Comparison of ENCODE assay signal across 16 cellular contexts in the genomic region with DNA sequence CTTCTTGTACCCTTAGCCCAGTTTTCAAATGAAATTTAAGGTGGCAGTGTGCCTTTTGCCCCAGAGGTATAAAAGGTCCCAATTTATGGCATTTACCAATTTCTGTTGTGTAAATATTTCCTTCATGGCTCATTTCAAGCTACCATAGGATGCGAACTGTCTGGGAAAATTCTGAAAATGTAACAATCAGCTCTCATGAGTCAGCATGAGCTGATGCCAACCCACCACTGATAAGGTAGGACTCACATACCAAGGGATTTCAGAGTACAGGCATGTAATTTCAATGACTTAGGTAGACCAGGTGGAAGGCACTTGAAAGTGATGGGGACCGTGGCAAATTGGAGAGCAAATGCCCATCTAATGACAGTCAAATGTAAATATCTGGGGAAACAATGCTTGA.
DNase-seq lines count a peak whose midpoint lies in the region; ATAC-seq, FAIRE-seq and TF ChIP-seq lines count a peak whose summit lies in the region.
"Had no signal": no experiment of that assay in that cellular context is flagged by ENCODE, and none has a peak within 500 bp of the region (broad histone marks: within the 10 kb centered on the region; RNA-seq: fewer than 3 reads in every experiment).

No MANE protein-coding gene starts in this region.

- TF ChIP-seq POLR2A in body of pancreas (IDR thresholded peaks at IDR 0.05) = no peak

- FAIRE-seq in astrocyte (lab: Jason Lieb, UNC) (no peak), keratinocyte (lab: Jason Lieb, UNC) (peak; percentile 91)
- FAIRE-seq: colon, GM12892 had no signal

- H3K9ac ChIP-seq in astrocyte (ENCODE audit: low read length) (peak overlapping the region; percentile 8), keratinocyte (ENCODE audit: control insufficient read depth, extremely low read depth, insufficient read depth, low read length) (no peak overlapping the region)

- H4K20me1 ChIP-seq in astrocyte (ENCODE audit: insufficient read depth, low read length) (no peaks in the 10 kb centered on the region), keratinocyte (ENCODE audit: control insufficient read depth, extremely low read depth, insufficient read depth, low read length) (no peaks in the 10 kb centered on the region)

- TF ChIP-seq CTCF in astrocyte (IDR thresholded peaks at IDR 0.05; ENCODE audit: insufficient read depth, low read depth, low read length) (no peak), keratinocyte (optimal IDR thresholded peaks at IDR 0.05 in 1 of 3, IDR thresholded peaks at IDR 0.05 in 1 of 3, conservative IDR thresholded peaks at IDR 0.05 in 1 of 3; ENCODE audit: extremely low read depth in 1 of 3, insufficient read depth in 2 of 3, low read length in 3 of 3) (no peak), body of pancreas (IDR thresholded peaks at IDR 0.05) (no peak)

- no peaks in the 10 kb centered on the region for H3K27me3 ChIP-seq in astrocyte (ENCODE audit: insufficient read depth, low read length)
- H3K27me3 ChIP-seq in keratinocyte (ENCODE audit: control insufficient read depth, extremely low read depth, insufficient read depth, low read length) = no peaks in the 10 kb centered on the region
- H3K27me3 ChIP-seq in body of pancreas = no peaks in the 10 kb centered on the region

- intact Hi-C loops in body of pancreas (cut with DNase I) = no loop called here

- dilution Hi-C loops in keratinocyte (cut with MboI; ENCODE audit: extremely low pct_ligation_motif_present, low sequenced_read_pairs) = no loop called here

- no peaks in the 10 kb centered on the region for H3K79me2 ChIP-seq in astrocyte (ENCODE audit: insufficient read depth, low read length)
- H3K79me2 ChIP-seq in keratinocyte (ENCODE audit: control insufficient read depth, insufficient read depth, low read length) = no peaks in the 10 kb centered on the region

- H3K27ac Mint-ChIP-seq in astrocyte (ENCODE audit: unreplicated experiment) = peak overlapping the region; percentile 4
- H3K27ac Mint-ChIP-seq: T-helper 2 cell treated with Interferon-gamma antibody and Interleukin-4, amounts not matched to agents 5 μg/mL and 100 μg/mL, for 36 hours had no signal

- no peak overlapping the region for H3K4me3 Mint-ChIP-seq in astrocyte (ENCODE audit: unreplicated experiment)
- H3K4me3 Mint-ChIP-seq: T-helper 2 cell treated with Interferon-gamma antibody and Interleukin-4, amounts not matched to agents 5 μg/mL and 100 μg/mL, for 36 hours had no signal

- no peak for ATAC-seq in HG02973 (IDR thresholded peaks at IDR 0.05; ENCODE audit: unreplicated experiment)
- ATAC-seq in body of pancreas = no peak
- ATAC-seq in HG03025 (IDR thresholded peaks at IDR 0.05; ENCODE audit: low FRiP score, unreplicated experiment) = no peak

- H3K36me3 ChIP-seq in astrocyte (ENCODE audit: insufficient read depth, low read length) = no peaks in the 10 kb centered on the region
- no peaks in the 10 kb centered on the region for H3K36me3 ChIP-seq in keratinocyte (ENCODE audit: control insufficient read depth in 2 of 2, extremely low read depth in 1 of 2, insufficient read depth in 2 of 2, low read length in 2 of 2)
- H3K36me3 ChIP-seq in body of pancreas (replicated peaks in 1 of 2; ENCODE audit: insufficient read depth in 1 of 2, low read depth in 2 of 2) = no peaks in the 10 kb centered on the region

- no peaks in the 10 kb centered on the region for H3K9me1 ChIP-seq in keratinocyte (ENCODE audit: control insufficient read depth, extremely low read depth, insufficient read depth, low read length)

- no peak overlapping the region for H3K4me3 ChIP-seq in astrocyte (ENCODE audit: insufficient read depth, low read depth, low read length)
- H3K4me3 ChIP-seq in keratinocyte (ENCODE audit: control insufficient read depth in 2 of 3, extremely low read depth in 1 of 3, insufficient read depth in 2 of 3, low read depth in 1 of 3, low read length in 3 of 3) = no peak overlapping the region
- H3K4me3 ChIP-seq in body of pancreas = no peak overlapping the region

- peaks cover 5% of the 10 kb centered on the region for H3K4me1 Mint-ChIP-seq in astrocyte (ENCODE audit: low read depth, unreplicated experiment)

- 65 to 68% methylated on average over 2 of the region's 2 CpGs for WGBS in body of pancreas, 2 donors

- H3K4me1 ChIP-seq in astrocyte (ENCODE audit: insufficient read depth, low read length) = peaks cover 19% of the 10 kb centered on the region
- H3K4me1 ChIP-seq in keratinocyte (ENCODE audit: control insufficient read depth, extremely low read depth, insufficient read depth, low read length) = peaks cover 15% of the 10 kb centered on the region
- no peaks in the 10 kb centered on the region for H3K4me1 ChIP-seq in body of pancreas

- peaks cover 6% of the 10 kb centered on the region for H3K9me3 Mint-ChIP-seq in astrocyte (ENCODE audit: unreplicated experiment)
- H3K9me3 Mint-ChIP-seq: T-helper 2 cell treated with Interferon-gamma antibody and Interleukin-4, amounts not matched to agents 5 μg/mL and 100 μg/mL, for 36 hours had no signal

- peak; percentile 59 for DNase-seq in DMS53 (lab: John Stamatoyannopoulos, UW)
- DNase-seq in HPDE6-E6E7 (ENCODE audit: extremely low spot score) = peak; percentile 54
- peak; percentile 87 for DNase-seq in astrocyte (ENCODE audit: low read depth)
- DNase-seq in keratinocyte (ENCODE audit: low read depth, low spot score) = peak; percentile 59
- no peak for DNase-seq in amygdala (lab: John Stamatoyannopoulos, UW)
- no peak for DNase-seq in body of pancreas
- DNase-seq: activated CD4-positive, CD25-positive, alpha-beta regulatory T cell treated with anti-CD3 and anti-CD28 coated beads, Interleukin-2, amount 50 U/mL, for 72 hours; COR-L47; GDM1; NCI-H1417 treated with DMSO at 0.1 percent for 48 hours; NCI-H2227 treated with DMSO at 0.1 percent for 48 hours had no signal

- peaks cover 2% of the 10 kb centered on the region for H3K27me3 Mint-ChIP-seq in astrocyte (ENCODE audit: low read depth, unreplicated experiment)

- H2AFZ ChIP-seq in astrocyte (ENCODE audit: low read depth, low read length) (no peak overlapping the region), keratinocyte (ENCODE audit: control insufficient read depth, low read length) (no peak overlapping the region)

- peaks cover 2% of the 10 kb centered on the region for H3K36me3 Mint-ChIP-seq in astrocyte (ENCODE audit: low read depth, unreplicated experiment)

- H3K9me3 ChIP-seq in astrocyte (ENCODE audit: insufficient read depth, low read depth, low read length) = no peaks in the 10 kb centered on the region
- H3K9me3 ChIP-seq in keratinocyte (ENCODE audit: control insufficient read depth, low read depth, low read length) = peaks cover 3% of the 10 kb centered on the region
- no peaks in the 10 kb centered on the region for H3K9me3 ChIP-seq in body of pancreas

- H3K27ac ChIP-seq in astrocyte (ENCODE audit: low read depth, low read length) = peak overlapping the region; percentile 23
- peak overlapping the region; percentile 51 for H3K27ac ChIP-seq in keratinocyte (ENCODE audit: control insufficient read depth, insufficient read depth, low read length)
- no peak overlapping the region for H3K27ac ChIP-seq in body of pancreas

- peak overlapping the region; percentile 44 for H3K4me2 ChIP-seq in astrocyte (ENCODE audit: low read length)
- H3K4me2 ChIP-seq in keratinocyte (ENCODE audit: control insufficient read depth, extremely low read depth, insufficient read depth, low read depth, low read length) = peak overlapping the region; percentile 25

Comparison
In these comparisons a context has a peak if more than half of its experiments do, and no peak if none do; other contexts are left out.
1. DNase-seq: peak in DMS53 (single experiment), HPDE6-E6E7 (single experiment), astrocyte (single experiment) and keratinocyte (single experiment); none in amygdala (0 of 56) and body of pancreas (0 of 4).
2. H3K27ac ChIP-seq: peak in astrocyte (single experiment) and keratinocyte (single experiment); none in body of pancreas (0 of 4).